18 cellular contexts compared by ENCODE assay signal in the genomic region with DNA sequence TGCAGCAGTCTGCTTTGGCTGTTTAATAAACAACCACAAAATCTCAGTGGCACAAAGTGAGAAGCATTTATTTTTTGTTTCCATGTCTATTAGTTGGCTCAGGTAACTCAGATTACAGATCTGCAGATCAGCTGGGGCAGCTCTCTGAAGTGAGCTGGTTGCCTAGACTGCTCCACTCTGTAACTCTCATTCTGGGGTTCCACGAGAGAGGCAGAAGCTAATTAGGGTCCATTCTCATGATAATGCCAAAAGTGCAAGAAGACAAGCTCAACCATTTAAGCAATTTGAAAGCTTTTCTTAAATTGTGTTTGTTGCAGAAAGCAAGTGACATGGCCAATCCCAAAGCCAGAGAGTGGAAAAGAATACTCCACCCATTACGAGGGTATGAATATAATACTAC. TPM values are rescaled to one million over a fixed set of nuclear protein-coding genes. Genes with fewer than 3 reads are reported as not detected.
DNase-seq lines count a peak whose midpoint lies in the region; ATAC-seq and TF ChIP-seq lines count a peak whose summit lies in the region.
"Had no signal": no experiment of that assay in that cellular context is flagged by ENCODE, and none has a peak within 500 bp of the region (broad histone marks: within the 10 kb centered on the region; RNA-seq: fewer than 3 reads in every experiment).

No MANE protein-coding gene starts in this region.

- no peak overlapping the region for H3K9ac ChIP-seq in NT2/D1 (ENCODE audit: insufficient read length, low read depth)

- TF ChIP-seq CTCF in foreskin keratinocyte (conservative IDR thresholded peaks at IDR 0.05): no peak

- H3K4me3 ChIP-seq in NT2/D1 (ENCODE audit: insufficient read length, low read depth): no peak overlapping the region

- no peaks in the 10 kb centered on the region for H3K36me3 ChIP-seq in NT2/D1 (ENCODE audit: insufficient read depth, insufficient read length, low read length)
- H3K36me3 ChIP-seq: BE2C had no signal

- H3K27ac ChIP-seq in foreskin keratinocyte: no peak overlapping the region
- H3K27ac ChIP-seq: HL-60 had no signal

- DNase-seq in NT2/D1 (ENCODE audit: low read depth, low spot score) (peak; percentile 51), iPS DF 19.7 (ENCODE audit: low read depth, low spot score) (peak; percentile 40), iPS-NIHi11 (ENCODE audit: low spot score) (peak; percentile 36), DMS53 treated with DMSO at 0.1 percent for 48 hours (lab: John Stamatoyannopoulos, UW; ENCODE audit: unreplicated experiment) (no peak), foreskin keratinocyte (no peak)
- DNase-seq: ACHN; BE2C; C1 segment of cervical spinal cord; CD4-positive, CD25-positive, alpha-beta regulatory T cell; CD8-positive, alpha-beta memory T cell; COR-L47; DMS 273 treated with DMSO at 0.1 percent for 48 hours; DMS53; GOT3; HCEC 1CT had no signal

- no peak for ATAC-seq in SK-N-SH treated with all-trans-retinoic acid at 6 μM for 48 hours
- ATAC-seq in foreskin keratinocyte: no peak

- no peaks in the 10 kb centered on the region for H3K4me1 ChIP-seq in NT2/D1 (ENCODE audit: insufficient read depth, insufficient read length)
- no peaks in the 10 kb centered on the region for H3K4me1 ChIP-seq in foreskin keratinocyte
- H3K4me1 ChIP-seq: BE2C had no signal

- no peaks in the 10 kb centered on the region for H3K27me3 ChIP-seq in NT2/D1 (ENCODE audit: insufficient read depth, insufficient read length)
- H3K27me3 ChIP-seq in foreskin keratinocyte: peaks cover 8% of the 10 kb centered on the region
- H3K27me3 ChIP-seq: BE2C had no signal

- H3K9me3 ChIP-seq in NT2/D1 (ENCODE audit: insufficient read depth, low read length): peaks cover 11% of the 10 kb centered on the region

TF ChIP-seq in SK-N-SH treated with all-trans-retinoic acid at 6 μM for 48 hours, 23 proteins besides CTCF, POLR2A, EP300 and RAD21:
- TF ChIP-seq ZFP3 (CRISPR knock-in tag; IDR thresholded peaks at IDR 0.05): no peak
- no peak for TF ChIP-seq ISL1 (CRISPR knock-in tag; IDR thresholded peaks at IDR 0.05)
- TF ChIP-seq, protein P1, sequence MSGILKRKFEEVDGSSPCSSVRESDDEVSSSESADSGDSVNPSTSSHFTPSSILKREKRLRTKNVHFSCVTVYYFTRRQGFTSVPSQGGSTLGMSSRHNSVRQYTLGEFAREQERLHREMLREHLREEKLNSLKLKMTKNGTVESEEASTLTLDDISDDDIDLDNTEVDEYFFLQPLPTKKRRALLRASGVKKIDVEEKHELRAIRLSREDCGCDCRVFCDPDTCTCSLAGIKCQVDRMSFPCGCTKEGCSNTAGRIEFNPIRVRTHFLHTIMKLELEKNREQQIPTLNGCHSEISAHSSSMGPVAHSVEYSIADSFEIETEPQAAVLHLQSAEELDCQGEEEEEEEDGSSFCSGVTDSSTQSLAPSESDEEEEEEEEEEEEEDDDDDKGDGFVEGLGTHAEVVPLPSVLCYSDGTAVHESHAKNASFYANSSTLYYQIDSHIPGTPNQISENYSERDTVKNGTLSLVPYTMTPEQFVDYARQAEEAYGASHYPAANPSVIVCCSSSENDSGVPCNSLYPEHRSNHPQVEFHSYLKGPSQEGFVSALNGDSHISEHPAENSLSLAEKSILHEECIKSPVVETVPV (CRISPR knock-in tag; IDR thresholded peaks at IDR 0.05): no peak
- no peak for TF ChIP-seq TOX (CRISPR knock-in tag; IDR thresholded peaks at IDR 0.05; ENCODE audit: borderline replicate concordance)
- TF ChIP-seq, protein P2, sequence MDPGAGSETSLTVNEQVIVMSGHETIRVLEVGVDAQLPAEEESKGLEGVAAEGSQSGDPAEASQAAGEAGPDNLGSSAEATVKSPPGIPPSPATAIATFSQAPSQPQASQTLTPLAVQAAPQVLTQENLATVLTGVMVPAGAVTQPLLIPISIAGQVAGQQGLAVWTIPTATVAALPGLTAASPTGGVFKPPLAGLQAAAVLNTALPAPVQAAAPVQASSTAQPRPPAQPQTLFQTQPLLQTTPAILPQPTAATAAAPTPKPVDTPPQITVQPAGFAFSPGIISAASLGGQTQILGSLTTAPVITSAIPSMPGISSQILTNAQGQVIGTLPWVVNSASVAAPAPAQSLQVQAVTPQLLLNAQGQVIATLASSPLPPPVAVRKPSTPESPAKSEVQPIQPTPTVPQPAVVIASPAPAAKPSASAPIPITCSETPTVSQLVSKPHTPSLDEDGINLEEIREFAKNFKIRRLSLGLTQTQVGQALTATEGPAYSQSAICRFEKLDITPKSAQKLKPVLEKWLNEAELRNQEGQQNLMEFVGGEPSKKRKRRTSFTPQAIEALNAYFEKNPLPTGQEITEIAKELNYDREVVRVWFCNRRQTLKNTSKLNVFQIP (CRISPR knock-in tag; IDR thresholded peaks at IDR 0.05; ENCODE audit: borderline replicate concordance, low read depth): no peak
- TF ChIP-seq GLIS3 (CRISPR knock-in tag; IDR thresholded peaks at IDR 0.05): no peak
- TF ChIP-seq ZFP30 (CRISPR knock-in tag; IDR thresholded peaks at IDR 0.05): no peak
- TF ChIP-seq BACH2 (CRISPR knock-in tag; IDR thresholded peaks at IDR 0.05; ENCODE audit: borderline replicate concordance): no peak
- no peak for TF ChIP-seq ZNF565 (CRISPR knock-in tag; conservative IDR thresholded peaks at IDR 0.05; ENCODE audit: low read depth)
- no peak for TF ChIP-seq ZNF8 (CRISPR knock-in tag; IDR thresholded peaks at IDR 0.05)
- no peak for TF ChIP-seq CSDC2 (CRISPR knock-in tag; IDR thresholded peaks at IDR 0.05)
- TF ChIP-seq, protein P3, sequence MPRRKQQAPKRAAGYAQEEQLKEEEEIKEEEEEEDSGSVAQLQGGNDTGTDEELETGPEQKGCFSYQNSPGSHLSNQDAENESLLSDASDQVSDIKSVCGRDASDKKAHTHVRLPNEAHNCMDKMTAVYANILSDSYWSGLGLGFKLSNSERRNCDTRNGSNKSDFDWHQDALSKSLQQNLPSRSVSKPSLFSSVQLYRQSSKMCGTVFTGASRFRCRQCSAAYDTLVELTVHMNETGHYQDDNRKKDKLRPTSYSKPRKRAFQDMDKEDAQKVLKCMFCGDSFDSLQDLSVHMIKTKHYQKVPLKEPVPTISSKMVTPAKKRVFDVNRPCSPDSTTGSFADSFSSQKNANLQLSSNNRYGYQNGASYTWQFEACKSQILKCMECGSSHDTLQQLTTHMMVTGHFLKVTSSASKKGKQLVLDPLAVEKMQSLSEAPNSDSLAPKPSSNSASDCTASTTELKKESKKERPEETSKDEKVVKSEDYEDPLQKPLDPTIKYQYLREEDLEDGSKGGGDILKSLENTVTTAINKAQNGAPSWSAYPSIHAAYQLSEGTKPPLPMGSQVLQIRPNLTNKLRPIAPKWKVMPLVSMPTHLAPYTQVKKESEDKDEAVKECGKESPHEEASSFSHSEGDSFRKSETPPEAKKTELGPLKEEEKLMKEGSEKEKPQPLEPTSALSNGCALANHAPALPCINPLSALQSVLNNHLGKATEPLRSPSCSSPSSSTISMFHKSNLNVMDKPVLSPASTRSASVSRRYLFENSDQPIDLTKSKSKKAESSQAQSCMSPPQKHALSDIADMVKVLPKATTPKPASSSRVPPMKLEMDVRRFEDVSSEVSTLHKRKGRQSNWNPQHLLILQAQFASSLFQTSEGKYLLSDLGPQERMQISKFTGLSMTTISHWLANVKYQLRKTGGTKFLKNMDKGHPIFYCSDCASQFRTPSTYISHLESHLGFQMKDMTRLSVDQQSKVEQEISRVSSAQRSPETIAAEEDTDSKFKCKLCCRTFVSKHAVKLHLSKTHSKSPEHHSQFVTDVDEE (CRISPR knock-in tag; IDR thresholded peaks at IDR 0.05): no peak
- TF ChIP-seq, protein P4, sequence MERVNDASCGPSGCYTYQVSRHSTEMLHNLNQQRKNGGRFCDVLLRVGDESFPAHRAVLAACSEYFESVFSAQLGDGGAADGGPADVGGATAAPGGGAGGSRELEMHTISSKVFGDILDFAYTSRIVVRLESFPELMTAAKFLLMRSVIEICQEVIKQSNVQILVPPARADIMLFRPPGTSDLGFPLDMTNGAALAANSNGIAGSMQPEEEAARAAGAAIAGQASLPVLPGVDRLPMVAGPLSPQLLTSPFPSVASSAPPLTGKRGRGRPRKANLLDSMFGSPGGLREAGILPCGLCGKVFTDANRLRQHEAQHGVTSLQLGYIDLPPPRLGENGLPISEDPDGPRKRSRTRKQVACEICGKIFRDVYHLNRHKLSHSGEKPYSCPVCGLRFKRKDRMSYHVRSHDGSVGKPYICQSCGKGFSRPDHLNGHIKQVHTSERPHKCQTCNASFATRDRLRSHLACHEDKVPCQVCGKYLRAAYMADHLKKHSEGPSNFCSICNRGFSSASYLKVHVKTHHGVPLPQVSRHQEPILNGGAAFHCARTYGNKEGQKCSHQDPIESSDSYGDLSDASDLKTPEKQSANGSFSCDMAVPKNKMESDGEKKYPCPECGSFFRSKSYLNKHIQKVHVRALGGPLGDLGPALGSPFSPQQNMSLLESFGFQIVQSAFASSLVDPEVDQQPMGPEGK (CRISPR knock-in tag; IDR thresholded peaks at IDR 0.05; ENCODE audit: borderline replicate concordance): no peak
- no peak for TF ChIP-seq ARNTL (CRISPR knock-in tag; IDR thresholded peaks at IDR 0.05; ENCODE audit: borderline replicate concordance, low read depth)
- TF ChIP-seq RARB (CRISPR knock-in tag; IDR thresholded peaks at IDR 0.05): no peak
- TF ChIP-seq OSR1 (CRISPR knock-in tag; IDR thresholded peaks at IDR 0.05): no peak
- no peak for TF ChIP-seq ZC3H10 (CRISPR knock-in tag; IDR thresholded peaks at IDR 0.05)
- no peak for TF ChIP-seq SNAI2 (CRISPR knock-in tag; IDR thresholded peaks at IDR 0.05)

RNA-seq across cellular contexts. Expression of a gene that starts 13.2 kb away (rescaled TPM):
- total RNA-seq in foreskin keratinocyte: not detected in 2 replicates
- polyA plus RNA-seq in foreskin keratinocyte: not detected in 2 replicates
- total RNA-seq: CD4-positive, CD25-positive, alpha-beta regulatory T cell; HT1080 had no signal
- polyA plus RNA-seq: CD4-positive, CD25-positive, alpha-beta regulatory T cell had no signal

Comparison
In these comparisons a context has a peak if more than half of its experiments do, and no peak if none do; other contexts are left out.
1. DNase-seq: peak in NT2/D1 (single experiment), iPS DF 19.7 (single experiment) and iPS-NIHi11 (single experiment); none in DMS53 treated with DMSO at 0.1 percent for 48 hours (single experiment) and foreskin keratinocyte (0 of 2).